In the genomic region with DNA sequence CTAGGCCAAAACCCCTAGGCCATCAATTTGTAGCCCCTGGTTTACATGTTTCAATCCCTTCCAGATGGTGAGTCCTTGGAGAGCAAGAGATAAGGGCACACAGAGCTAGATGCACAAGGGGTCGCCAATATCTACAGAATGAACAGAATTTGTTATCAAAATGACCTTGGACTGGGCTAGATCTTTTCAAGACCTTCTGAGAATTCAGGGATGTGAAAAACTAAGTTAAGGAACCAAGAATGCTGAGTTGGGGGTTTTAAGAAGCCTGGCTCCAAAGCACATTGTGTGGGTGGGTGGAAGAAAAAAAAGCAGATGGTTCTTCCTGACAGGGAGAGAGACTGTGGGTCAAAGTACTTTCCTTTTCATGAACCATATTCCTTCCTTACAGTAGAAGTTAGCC, we compare ENCODE assay signal across 2 cellular contexts.
A peak's percentile ranks its signal among the peaks of the same experiment; 100 is the strongest.
TF ChIP-seq lines count a peak whose summit lies in the region.

No MANE protein-coding gene starts in this region.

TF ChIP-seq in IMR-90, 13 proteins besides CTCF, POLR2A, EP300 and RAD21:
- TF ChIP-seq FOS (IDR thresholded peaks at IDR 0.05; ENCODE audit: low read depth, low read length) (no peak), CHD1 (IDR thresholded peaks at IDR 0.05; ENCODE audit: low read depth, low read length) (no peak), MAFK (IDR thresholded peaks at IDR 0.05; ENCODE audit: low read depth, low read length) (peak; percentile 78)
- TF ChIP-seq, protein P1, sequence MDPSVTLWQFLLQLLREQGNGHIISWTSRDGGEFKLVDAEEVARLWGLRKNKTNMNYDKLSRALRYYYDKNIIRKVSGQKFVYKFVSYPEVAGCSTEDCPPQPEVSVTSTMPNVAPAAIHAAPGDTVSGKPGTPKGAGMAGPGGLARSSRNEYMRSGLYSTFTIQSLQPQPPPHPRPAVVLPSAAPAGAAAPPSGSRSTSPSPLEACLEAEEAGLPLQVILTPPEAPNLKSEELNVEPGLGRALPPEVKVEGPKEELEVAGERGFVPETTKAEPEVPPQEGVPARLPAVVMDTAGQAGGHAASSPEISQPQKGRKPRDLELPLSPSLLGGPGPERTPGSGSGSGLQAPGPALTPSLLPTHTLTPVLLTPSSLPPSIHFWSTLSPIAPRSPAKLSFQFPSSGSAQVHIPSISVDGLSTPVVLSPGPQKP (IDR thresholded peaks at IDR 0.05; ENCODE audit: borderline replicate concordance, low read depth, low read length) = no peak

TF ChIP-seq in K562, 482 proteins besides CTCF, POLR2A, EP300 and RAD21 (continues in another document):
- no peak for TF ChIP-seq POLR2AphosphoS2 (IDR thresholded peaks at IDR 0.05; ENCODE audit: low read length)
- no peak; the same call in 1 of the 2 replicates for TF ChIP-seq PKNOX1 (IDR thresholded peaks at IDR 0.05)
- TF ChIP-seq ARID2 (IDR thresholded peaks at IDR 0.05) = no peak
- TF ChIP-seq, protein P2, sequence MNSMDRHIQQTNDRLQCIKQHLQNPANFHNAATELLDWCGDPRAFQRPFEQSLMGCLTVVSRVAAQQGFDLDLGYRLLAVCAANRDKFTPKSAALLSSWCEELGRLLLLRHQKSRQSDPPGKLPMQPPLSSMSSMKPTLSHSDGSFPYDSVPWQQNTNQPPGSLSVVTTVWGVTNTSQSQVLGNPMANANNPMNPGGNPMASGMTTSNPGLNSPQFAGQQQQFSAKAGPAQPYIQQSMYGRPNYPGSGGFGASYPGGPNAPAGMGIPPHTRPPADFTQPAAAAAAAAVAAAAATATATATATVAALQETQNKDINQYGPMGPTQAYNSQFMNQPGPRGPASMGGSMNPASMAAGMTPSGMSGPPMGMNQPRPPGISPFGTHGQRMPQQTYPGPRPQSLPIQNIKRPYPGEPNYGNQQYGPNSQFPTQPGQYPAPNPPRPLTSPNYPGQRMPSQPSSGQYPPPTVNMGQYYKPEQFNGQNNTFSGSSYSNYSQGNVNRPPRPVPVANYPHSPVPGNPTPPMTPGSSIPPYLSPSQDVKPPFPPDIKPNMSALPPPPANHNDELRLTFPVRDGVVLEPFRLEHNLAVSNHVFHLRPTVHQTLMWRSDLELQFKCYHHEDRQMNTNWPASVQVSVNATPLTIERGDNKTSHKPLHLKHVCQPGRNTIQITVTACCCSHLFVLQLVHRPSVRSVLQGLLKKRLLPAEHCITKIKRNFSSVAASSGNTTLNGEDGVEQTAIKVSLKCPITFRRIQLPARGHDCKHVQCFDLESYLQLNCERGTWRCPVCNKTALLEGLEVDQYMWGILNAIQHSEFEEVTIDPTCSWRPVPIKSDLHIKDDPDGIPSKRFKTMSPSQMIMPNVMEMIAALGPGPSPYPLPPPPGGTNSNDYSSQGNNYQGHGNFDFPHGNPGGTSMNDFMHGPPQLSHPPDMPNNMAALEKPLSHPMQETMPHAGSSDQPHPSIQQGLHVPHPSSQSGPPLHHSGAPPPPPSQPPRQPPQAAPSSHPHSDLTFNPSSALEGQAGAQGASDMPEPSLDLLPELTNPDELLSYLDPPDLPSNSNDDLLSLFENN (IDR thresholded peaks at IDR 0.05; ENCODE audit: low read depth in 2 of 2, low read length in 2 of 2) = no peak
- TF ChIP-seq ZNF778 (CRISPR knock-in tag; IDR thresholded peaks at IDR 0.05) = no peak
- TF ChIP-seq RBM39 (optimal IDR thresholded peaks at IDR 0.05; ENCODE audit: low read depth, low read length) = no peak
- TF ChIP-seq CBX1 (IDR thresholded peaks at IDR 0.05; ENCODE audit: low read depth) = no peak
- TF ChIP-seq, protein P3, sequence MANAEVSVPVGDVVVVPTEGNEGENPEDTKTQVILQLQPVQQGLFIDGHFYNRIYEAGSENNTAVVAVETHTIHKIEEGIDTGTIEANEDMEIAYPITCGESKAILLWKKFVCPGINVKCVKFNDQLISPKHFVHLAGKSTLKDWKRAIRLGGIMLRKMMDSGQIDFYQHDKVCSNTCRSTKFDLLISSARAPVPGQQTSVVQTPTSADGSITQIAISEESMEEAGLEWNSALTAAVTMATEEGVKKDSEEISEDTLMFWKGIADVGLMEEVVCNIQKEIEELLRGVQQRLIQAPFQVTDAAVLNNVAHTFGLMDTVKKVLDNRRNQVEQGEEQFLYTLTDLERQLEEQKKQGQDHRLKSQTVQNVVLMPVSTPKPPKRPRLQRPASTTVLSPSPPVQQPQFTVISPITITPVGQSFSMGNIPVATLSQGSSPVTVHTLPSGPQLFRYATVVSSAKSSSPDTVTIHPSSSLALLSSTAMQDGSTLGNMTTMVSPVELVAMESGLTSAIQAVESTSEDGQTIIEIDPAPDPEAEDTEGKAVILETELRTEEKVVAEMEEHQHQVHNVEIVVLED (CRISPR knock-in tag; IDR thresholded peaks at IDR 0.05) = no peak
- TF ChIP-seq SREBF2 (CRISPR knock-in tag; IDR thresholded peaks at IDR 0.05) = no peak
- TF ChIP-seq ZNF699 (CRISPR knock-in tag; IDR thresholded peaks at IDR 0.05; ENCODE audit: insufficient replicate concordance) = no peak
- TF ChIP-seq NR3C1 (CRISPR knock-in tag; IDR thresholded peaks at IDR 0.05) = no peak
- TF ChIP-seq LEF1 (IDR thresholded peaks at IDR 0.05) = no peak
- no peak for TF ChIP-seq ZNF780A (CRISPR knock-in tag; IDR thresholded peaks at IDR 0.05)
- no peak for TF ChIP-seq ZC3H11A (IDR thresholded peaks at IDR 0.05; ENCODE audit: low read depth, low read length)
- TF ChIP-seq, protein P4, sequence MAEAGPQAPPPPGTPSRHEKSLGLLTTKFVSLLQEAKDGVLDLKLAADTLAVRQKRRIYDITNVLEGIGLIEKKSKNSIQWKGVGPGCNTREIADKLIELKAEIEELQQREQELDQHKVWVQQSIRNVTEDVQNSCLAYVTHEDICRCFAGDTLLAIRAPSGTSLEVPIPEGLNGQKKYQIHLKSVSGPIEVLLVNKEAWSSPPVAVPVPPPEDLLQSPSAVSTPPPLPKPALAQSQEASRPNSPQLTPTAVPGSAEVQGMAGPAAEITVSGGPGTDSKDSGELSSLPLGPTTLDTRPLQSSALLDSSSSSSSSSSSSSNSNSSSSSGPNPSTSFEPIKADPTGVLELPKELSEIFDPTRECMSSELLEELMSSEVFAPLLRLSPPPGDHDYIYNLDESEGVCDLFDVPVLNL (CRISPR knock-in tag; IDR thresholded peaks at IDR 0.05; ENCODE audit: low read depth) = no peak
- TF ChIP-seq HDAC8 (tag; IDR thresholded peaks at IDR 0.05) = no peak
- TF ChIP-seq DMBX1 (CRISPR knock-in tag; IDR thresholded peaks at IDR 0.05; ENCODE audit: borderline replicate concordance) = peak; percentile 72
- TF ChIP-seq, protein P5, sequence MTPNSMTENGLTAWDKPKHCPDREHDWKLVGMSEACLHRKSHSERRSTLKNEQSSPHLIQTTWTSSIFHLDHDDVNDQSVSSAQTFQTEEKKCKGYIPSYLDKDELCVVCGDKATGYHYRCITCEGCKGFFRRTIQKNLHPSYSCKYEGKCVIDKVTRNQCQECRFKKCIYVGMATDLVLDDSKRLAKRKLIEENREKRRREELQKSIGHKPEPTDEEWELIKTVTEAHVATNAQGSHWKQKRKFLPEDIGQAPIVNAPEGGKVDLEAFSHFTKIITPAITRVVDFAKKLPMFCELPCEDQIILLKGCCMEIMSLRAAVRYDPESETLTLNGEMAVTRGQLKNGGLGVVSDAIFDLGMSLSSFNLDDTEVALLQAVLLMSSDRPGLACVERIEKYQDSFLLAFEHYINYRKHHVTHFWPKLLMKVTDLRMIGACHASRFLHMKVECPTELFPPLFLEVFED (CRISPR knock-in tag; conservative IDR thresholded peaks at IDR 0.05) = no peak
- TF ChIP-seq ZNF644 (tag; IDR thresholded peaks at IDR 0.05; ENCODE audit: low read depth) = no peak
- TF ChIP-seq ZNF668 (CRISPR knock-in tag; IDR thresholded peaks at IDR 0.05) = no peak
- no peak for TF ChIP-seq POLR2B (IDR thresholded peaks at IDR 0.05; ENCODE audit: low read depth, partially characterized antibody)
- no peak for TF ChIP-seq AFF1 (IDR thresholded peaks at IDR 0.05; ENCODE audit: low read depth in 1 of 2, partially characterized antibody in 2 of 2)
- no peak for TF ChIP-seq CEBPB (tag; IDR thresholded peaks at IDR 0.05)
- TF ChIP-seq ZNF551 (CRISPR knock-in tag; IDR thresholded peaks at IDR 0.05) = no peak
- TF ChIP-seq SRSF3 (IDR thresholded peaks at IDR 0.05; ENCODE audit: insufficient read depth, low read length) = no peak
- no peak for TF ChIP-seq TGIF2 (CRISPR knock-in tag; IDR thresholded peaks at IDR 0.05)
- TF ChIP-seq, protein P6, sequence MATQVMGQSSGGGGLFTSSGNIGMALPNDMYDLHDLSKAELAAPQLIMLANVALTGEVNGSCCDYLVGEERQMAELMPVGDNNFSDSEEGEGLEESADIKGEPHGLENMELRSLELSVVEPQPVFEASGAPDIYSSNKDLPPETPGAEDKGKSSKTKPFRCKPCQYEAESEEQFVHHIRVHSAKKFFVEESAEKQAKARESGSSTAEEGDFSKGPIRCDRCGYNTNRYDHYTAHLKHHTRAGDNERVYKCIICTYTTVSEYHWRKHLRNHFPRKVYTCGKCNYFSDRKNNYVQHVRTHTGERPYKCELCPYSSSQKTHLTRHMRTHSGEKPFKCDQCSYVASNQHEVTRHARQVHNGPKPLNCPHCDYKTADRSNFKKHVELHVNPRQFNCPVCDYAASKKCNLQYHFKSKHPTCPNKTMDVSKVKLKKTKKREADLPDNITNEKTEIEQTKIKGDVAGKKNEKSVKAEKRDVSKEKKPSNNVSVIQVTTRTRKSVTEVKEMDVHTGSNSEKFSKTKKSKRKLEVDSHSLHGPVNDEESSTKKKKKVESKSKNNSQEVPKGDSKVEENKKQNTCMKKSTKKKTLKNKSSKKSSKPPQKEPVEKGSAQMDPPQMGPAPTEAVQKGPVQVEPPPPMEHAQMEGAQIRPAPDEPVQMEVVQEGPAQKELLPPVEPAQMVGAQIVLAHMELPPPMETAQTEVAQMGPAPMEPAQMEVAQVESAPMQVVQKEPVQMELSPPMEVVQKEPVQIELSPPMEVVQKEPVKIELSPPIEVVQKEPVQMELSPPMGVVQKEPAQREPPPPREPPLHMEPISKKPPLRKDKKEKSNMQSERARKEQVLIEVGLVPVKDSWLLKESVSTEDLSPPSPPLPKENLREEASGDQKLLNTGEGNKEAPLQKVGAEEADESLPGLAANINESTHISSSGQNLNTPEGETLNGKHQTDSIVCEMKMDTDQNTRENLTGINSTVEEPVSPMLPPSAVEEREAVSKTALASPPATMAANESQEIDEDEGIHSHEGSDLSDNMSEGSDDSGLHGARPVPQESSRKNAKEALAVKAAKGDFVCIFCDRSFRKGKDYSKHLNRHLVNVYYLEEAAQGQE (CRISPR knock-in tag; IDR thresholded peaks at IDR 0.05; ENCODE audit: low read depth) = no peak
- TF ChIP-seq SP2 (IDR thresholded peaks at IDR 0.05; ENCODE audit: extremely low read depth, low read depth, low read length, poor library complexity, severe bottlenecking) = no peak
- no peak for TF ChIP-seq ZNF165 (CRISPR knock-in tag; IDR thresholded peaks at IDR 0.05; ENCODE audit: borderline replicate concordance)
- no peak for TF ChIP-seq ATF1 (CRISPR knock-in tag; IDR thresholded peaks at IDR 0.05)
- TF ChIP-seq ATF1 (tag; IDR thresholded peaks at IDR 0.05) = no peak
- TF ChIP-seq, protein P7, sequence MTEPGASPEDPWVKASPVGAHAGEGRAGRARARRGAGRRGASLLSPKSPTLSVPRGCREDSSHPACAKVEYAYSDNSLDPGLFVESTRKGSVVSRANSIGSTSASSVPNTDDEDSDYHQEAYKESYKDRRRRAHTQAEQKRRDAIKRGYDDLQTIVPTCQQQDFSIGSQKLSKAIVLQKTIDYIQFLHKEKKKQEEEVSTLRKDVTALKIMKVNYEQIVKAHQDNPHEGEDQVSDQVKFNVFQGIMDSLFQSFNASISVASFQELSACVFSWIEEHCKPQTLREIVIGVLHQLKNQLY (CRISPR knock-in tag; conservative IDR thresholded peaks at IDR 0.05) = no peak
- TF ChIP-seq, protein P8, sequence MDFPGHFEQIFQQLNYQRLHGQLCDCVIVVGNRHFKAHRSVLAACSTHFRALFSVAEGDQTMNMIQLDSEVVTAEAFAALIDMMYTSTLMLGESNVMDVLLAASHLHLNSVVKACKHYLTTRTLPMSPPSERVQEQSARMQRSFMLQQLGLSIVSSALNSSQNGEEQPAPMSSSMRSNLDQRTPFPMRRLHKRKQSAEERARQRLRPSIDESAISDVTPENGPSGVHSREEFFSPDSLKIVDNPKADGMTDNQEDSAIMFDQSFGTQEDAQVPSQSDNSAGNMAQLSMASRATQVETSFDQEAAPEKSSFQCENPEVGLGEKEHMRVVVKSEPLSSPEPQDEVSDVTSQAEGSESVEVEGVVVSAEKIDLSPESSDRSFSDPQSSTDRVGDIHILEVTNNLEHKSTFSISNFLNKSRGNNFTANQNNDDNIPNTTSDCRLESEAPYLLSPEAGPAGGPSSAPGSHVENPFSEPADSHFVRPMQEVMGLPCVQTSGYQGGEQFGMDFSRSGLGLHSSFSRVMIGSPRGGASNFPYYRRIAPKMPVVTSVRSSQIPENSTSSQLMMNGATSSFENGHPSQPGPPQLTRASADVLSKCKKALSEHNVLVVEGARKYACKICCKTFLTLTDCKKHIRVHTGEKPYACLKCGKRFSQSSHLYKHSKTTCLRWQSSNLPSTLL (IDR thresholded peaks at IDR 0.05) = no peak
- TF ChIP-seq PRPF4 (IDR thresholded peaks at IDR 0.05; ENCODE audit: insufficient read depth, low read depth, low read length, poor library complexity, severe bottlenecking) = no peak
- TF ChIP-seq ZNF253 (CRISPR knock-in tag; conservative IDR thresholded peaks at IDR 0.05) = no peak
- no peak for TF ChIP-seq ILF3 (IDR thresholded peaks at IDR 0.05; ENCODE audit: borderline replicate concordance)
